ENCODE assay signal across 12 cellular contexts in the genomic region with DNA sequence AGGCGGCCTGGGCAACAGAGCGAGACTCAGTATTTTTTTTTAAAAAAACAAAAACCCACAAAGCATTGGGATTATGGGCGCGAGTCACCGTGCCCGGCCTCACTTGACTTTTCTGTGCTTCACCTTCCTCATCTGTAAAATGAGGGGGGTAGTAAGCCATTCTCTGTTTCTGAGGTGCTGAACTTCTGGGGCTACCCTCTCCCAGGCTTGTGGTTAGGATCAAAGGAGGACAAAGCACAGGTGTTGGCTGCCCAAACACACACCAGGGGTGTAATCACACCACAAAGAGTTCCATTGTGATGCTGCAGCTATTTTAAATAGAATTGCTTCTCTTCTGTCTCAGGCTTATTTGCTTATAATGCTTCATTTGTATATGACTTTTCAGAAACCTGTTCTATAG. TPM values are rescaled to one million over a fixed set of nuclear protein-coding genes. Genes with fewer than 3 reads are reported as not detected.
DNase-seq lines count a peak whose midpoint lies in the region; ATAC-seq and TF ChIP-seq lines count a peak whose summit lies in the region.
"Had no signal": no experiment of that assay in that cellular context is flagged by ENCODE, and none has a peak within 500 bp of the region (broad histone marks: within the 10 kb centered on the region; RNA-seq: fewer than 3 reads in every experiment).

No MANE protein-coding gene starts in this region.

- no peaks in the 10 kb centered on the region for H3K36me3 ChIP-seq in KMS-11 (ENCODE audit: insufficient read depth)
- H3K36me3 ChIP-seq: pancreas had no signal

- H2AFZ ChIP-seq in KMS-11 (ENCODE audit: low read depth): peak overlapping the region; percentile 11; the same call in 1 of the 2 replicates

- H3K9ac ChIP-seq in KMS-11: peak overlapping the region; percentile 22; the same call in 1 of the 2 replicates

- DNase-seq in GM10248 (ENCODE audit: extremely low spot score) (peak; percentile 81), GM19238 (ENCODE audit: insufficient read length, low spot score) (peak; percentile 41), left colon (no peak), NCI-H82 treated with DMSO at 0.1 percent for 48 hours (lab: John Stamatoyannopoulos, UW; ENCODE audit: unreplicated experiment) (no peak), ecto neural progenitor cell (ENCODE audit: low spot score) (no peak)
- no peak for DNase-seq in activated CD4-positive, alpha-beta T cell treated with anti-CD3 and anti-CD28 coated beads, Interleukin-2, amount 50 U/mL, for 4 hours
- DNase-seq: NCI-H1694 treated with DMSO at 0.1 percent for 48 hours; pancreas; stimulated activated CD4-positive, alpha-beta T cell treated with anti-CD3 and anti-CD28 coated beads, Interleukin-2, amount 100 ng/mL, for 24 hours had no signal

- intact Hi-C loops in left colon (cut with DNase I, micrococcal nuclease): no loop called here

- peak overlapping the region; percentile 51 for H3K4me2 ChIP-seq in KMS-11

- POLR2A ChIA-PET in GM10248 (lab: Yijun Ruan, JAX): no interaction called here

- TF ChIP-seq CTCF in GM10248 (IDR thresholded peaks at IDR 0.05; ENCODE audit: control extremely low read depth, extremely low read depth, low read depth, missing control alignments) (no peak), KMS-11 (conservative IDR thresholded peaks at IDR 0.05; ENCODE audit: low read depth, low read length) (no peak)

- CTCF ChIA-PET in GM10248 (lab: Yijun Ruan, JAX): interaction anchor here (0.7 to 5.1 kb wide), 8 partner anchors 9 to 134 kb away, joined by 3 to 40 read pairs (median 4); partner anchors contain the start of gene RALB

- peaks cover 63% of the 10 kb centered on the region for H3K4me1 ChIP-seq in KMS-11 (ENCODE audit: low read depth, poor library complexity, severe bottlenecking)

- ATAC-seq in HG02759 (IDR thresholded peaks at IDR 0.05; ENCODE audit: unreplicated experiment) (peak; percentile 56), left colon (no peak)
- ATAC-seq: Panc1, pancreas had no signal

- no peaks in the 10 kb centered on the region for H3K27me3 ChIP-seq in KMS-11 (ENCODE audit: insufficient read depth, low read depth)
- H3K27me3 ChIP-seq: pancreas had no signal

- H4K20me1 ChIP-seq in KMS-11 (ENCODE audit: insufficient read depth): no peaks in the 10 kb centered on the region

- H3K79me2 ChIP-seq in KMS-11 (ENCODE audit: insufficient read depth, low read depth): no peaks in the 10 kb centered on the region

- H3K27ac ChIP-seq in KMS-11: peak overlapping the region; percentile 80
- H3K27ac ChIP-seq: pancreas had no signal

- H3K4me3 ChIP-seq in KMS-11 (IDR thresholded peaks at IDR 0.05; ENCODE audit: insufficient read depth, low read depth, low read length): no peak overlapping the region
- H3K4me3 ChIP-seq: pancreas had no signal

RNA-seq across cellular contexts. Expression of gene INHBB, which starts 35.8 kb away (rescaled TPM):
- total RNA-seq in left colon: under 1 TPM; 0.47 to 0.98 TPM

RNA-seq across cellular contexts. Expression of gene RALB, which starts 57.5 kb away (rescaled TPM):
- 10 to 100 TPM; 81.9 to 92.1 TPM for total RNA-seq in left colon

Comparison
In these comparisons a context has a peak if more than half of its experiments do, and no peak if none do; other contexts are left out.
1. DNase-seq: peak in GM10248 (single experiment) and GM19238 (single experiment); none in left colon (0 of 2), NCI-H82 treated with DMSO at 0.1 percent for 48 hours (single experiment), activated CD4-positive, alpha-beta T cell treated with anti-CD3 and anti-CD28 coated beads, Interleukin-2, amount 50 U/mL, for 4 hours (0 of 2) and ecto neural progenitor cell (single experiment).